Comparison of ENCODE assay signal across 29 cellular contexts in the genomic region with DNA sequence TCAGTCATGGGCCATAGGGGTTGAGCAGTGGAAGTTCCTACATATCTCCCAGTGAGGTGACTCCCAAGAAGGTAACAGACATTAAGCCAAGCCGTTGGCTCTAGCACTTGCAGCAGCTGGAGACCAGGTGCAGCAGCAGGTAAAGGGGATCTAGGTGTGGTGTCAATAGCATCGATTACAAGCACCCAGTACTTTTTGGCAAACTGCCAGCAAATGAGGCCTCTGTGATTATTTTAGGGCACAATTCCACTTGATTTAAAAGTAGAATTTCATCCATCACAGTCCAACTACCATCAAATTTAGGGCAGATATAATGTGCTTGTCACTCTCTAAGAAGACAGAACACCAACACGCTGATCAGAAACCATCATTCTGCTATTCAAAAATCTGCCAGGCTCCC.
A peak's percentile ranks its signal among the peaks of the same experiment; 100 is the strongest.
DNase-seq lines count a peak whose midpoint lies in the region; ATAC-seq and TF ChIP-seq lines count a peak whose summit lies in the region.
"Had no signal": no experiment of that assay in that cellular context is flagged by ENCODE, and none has a peak within 500 bp of the region (broad histone marks: within the 10 kb centered on the region; RNA-seq: fewer than 3 reads in every experiment).

No MANE protein-coding gene starts in this region.

- no peaks in the 10 kb centered on the region for H4K20me1 ChIP-seq in PC-3 (ENCODE audit: low read length)

- ATAC-seq in HG03139 (IDR thresholded peaks at IDR 0.05; ENCODE audit: unreplicated experiment), result peak; percentile 24
- ATAC-seq in PC-3, result no peak
- ATAC-seq: naive thymus-derived CD4-positive, alpha-beta T cell; Panc1; stimulated activated naive CD8-positive, alpha-beta T cell treated with anti-CD3 and anti-CD28 coated beads, Interleukin-15, Interleukin-2, amounts not matched to agents 100 U/mL and 50 U/mL, for 24 hours had no signal

- no peaks in the 10 kb centered on the region for H3K79me2 ChIP-seq in PC-3 (ENCODE audit: low read length)

- TF ChIP-seq CTCF in foreskin fibroblast (IDR thresholded peaks at IDR 0.05; ENCODE audit: low read depth, low read length) (no peak), PC-3 (conservative IDR thresholded peaks at IDR 0.05; ENCODE audit: low read depth, low read length) (no peak)

- peak; percentile 14 for DNase-seq in DMS153 (lab: John Stamatoyannopoulos, UW)
- DNase-seq in DMS153 treated with DMSO at 0.1 percent for 48 hours (lab: John Stamatoyannopoulos, UW; ENCODE audit: unreplicated experiment), result no peak
- peak; percentile 31 for DNase-seq in COR-L47 (lab: John Stamatoyannopoulos, UW)
- DNase-seq in NCI-H510A (lab: John Stamatoyannopoulos, UW), result peak; percentile 32
- DNase-seq in nucleus accumbens (lab: John Stamatoyannopoulos, UW), result no peak
- DNase-seq in foreskin fibroblast, result no peak
- no peak for DNase-seq in PC-3
- DNase-seq: 8988T; activated CD4-positive, alpha-beta T cell treated with anti-CD3 and anti-CD28 coated beads for 4 hours; activated CD8-positive, alpha-beta memory T cell treated with anti-CD3 and anti-CD28 coated beads for 24 hours; activated effector memory CD4-positive, alpha-beta T cell treated with Interleukin-2 at 50 U/mL for 16 hours; aorta; CD4-positive, CD25-positive, alpha-beta regulatory T cell; DMS79; effector CD4-positive, alpha-beta T cell; GF-D8; GOT3; kidney; midbrain; naive thymus-derived CD4-positive, alpha-beta T cell; NK-92 treated with Interleukin-12 subunit alpha and Interleukin-12 subunit beta, amount 100 ng/mL, for 24 hours; SHP77 treated with DMSO at 0.1 percent for 48 hours; stimulated activated naive CD8-positive, alpha-beta T cell treated with anti-CD3 and anti-CD28 coated beads, Interleukin-15, Interleukin-2, amounts not matched to agents 100 U/mL and 50 U/mL, for 24 hours; testis; uterus had no signal

- H3K27ac ChIP-seq in PC-3 (ENCODE audit: low read length), result no peak overlapping the region
- H3K27ac ChIP-seq: epithelial cell of prostate, testis, uterus, VCaP had no signal

- no peak overlapping the region for H3K4me2 ChIP-seq in PC-3 (ENCODE audit: low read length)

- BruUV-seq in PC-3 (replicated peaks; lab: Mats Ljungman, UMichigan), result no TSS peak

- CTCF ChIA-PET in PC-3 (lab: Charles Lee), result no interaction called here

- POLR2A ChIA-PET in PC-3 (lab: Charles Lee; ENCODE audit: unreplicated experiment), result no interaction called here

- peaks cover 17% of the 10 kb centered on the region for H3K4me1 ChIP-seq in PC-3 (ENCODE audit: insufficient read depth, low read length)
- H3K4me1 ChIP-seq: testis, uterus had no signal

- H3K9ac ChIP-seq in PC-3 (ENCODE audit: low read length), result no peak overlapping the region

- no peak overlapping the region for H2AFZ ChIP-seq in PC-3 (ENCODE audit: low read length)

- intact Hi-C loops in PC-3 (cut with micrococcal nuclease), result no loop called here

- H3K36me3 ChIP-seq in PC-3 (ENCODE audit: low read depth, low read length), result no peaks in the 10 kb centered on the region
- H3K36me3 ChIP-seq: uterus had no signal

- no peaks in the 10 kb centered on the region for H3K9me3 ChIP-seq in PC-3 (ENCODE audit: low read length)
- H3K9me3 ChIP-seq: testis, uterus had no signal

- H3K27me3 ChIP-seq in PC-3 (ENCODE audit: low read length), result no peaks in the 10 kb centered on the region
- H3K27me3 ChIP-seq: testis, uterus had no signal

- H3F3A ChIP-seq in PC-3 (ENCODE audit: low read length, unreplicated experiment), result no peaks in the 10 kb centered on the region

- H3K4me3 ChIP-seq in foreskin fibroblast (ENCODE audit: low read depth in 1 of 2, low read length in 2 of 2), result no peak overlapping the region
- no peak overlapping the region for H3K4me3 ChIP-seq in PC-3 (ENCODE audit: low read length)
- H3K4me3 ChIP-seq: testis, uterus had no signal

- H3K9me2 ChIP-seq in PC-3 (replicated peaks; ENCODE audit: low read length), result no peaks in the 10 kb centered on the region

Comparison
In these comparisons a context has a peak if more than half of its experiments do, and no peak if none do; other contexts are left out.
1. DNase-seq: peak in DMS153 (single experiment), COR-L47 (single experiment) and NCI-H510A (single experiment); none in DMS153 treated with DMSO at 0.1 percent for 48 hours (single experiment), nucleus accumbens (0 of 56), foreskin fibroblast (0 of 2) and PC-3 (single experiment).